ENCODE assay signal across 23 cellular contexts in the genomic region with DNA sequence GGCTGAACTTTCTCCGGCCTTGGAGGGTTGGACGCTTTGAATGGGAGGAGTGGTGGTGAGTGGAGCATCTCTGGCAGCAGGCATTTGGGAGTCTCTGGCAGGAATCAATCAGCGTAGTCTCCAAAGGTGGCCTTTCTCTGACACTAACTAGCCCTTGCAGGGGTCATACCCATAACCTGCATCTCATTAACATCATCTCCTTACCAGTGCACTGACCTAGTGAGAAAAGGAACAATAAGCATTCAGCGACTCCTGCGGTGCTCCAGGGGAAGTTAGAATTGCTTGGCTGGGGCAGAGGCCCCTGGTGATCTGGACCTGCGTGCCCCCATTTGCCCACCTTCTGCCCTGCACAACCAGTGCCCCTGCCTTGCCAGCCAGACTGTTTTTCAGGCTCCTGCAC.
"Had no signal": no experiment of that assay in that cellular context is flagged by ENCODE, and none has a peak within 500 bp of the region (broad histone marks: within the 10 kb centered on the region; RNA-seq: fewer than 3 reads in every experiment).

No MANE protein-coding gene starts in this region.

- H3K4me3 Mint-ChIP-seq: activated T-helper 1 cell treated with anti-CD3 and anti-CD28 coated beads, Interleukin-12 subunit alpha, Interleukin-12 subunit beta, Interleukin-2, Interleukin-4 antibody, amounts not matched to agents 30 ng/mL and 10 ng/mL and 1 ng/mL, durations not matched to agents 14 hours and 24 hours and 36 hours; natural killer cell had no signal

- DNase-seq: activated CD4-positive, alpha-beta T cell treated with anti-CD3 and anti-CD28 coated beads for 4 hours; activated CD4-positive, alpha-beta T cell treated with anti-CD3 and anti-CD28 coated beads, Interleukin-2, amount 50 U/mL, for 4 hours; activated CD8-positive, alpha-beta memory T cell treated with anti-CD3 and anti-CD28 coated beads for 24 hours; activated gamma-delta T cell; activated naive CD4-positive, alpha-beta T cell treated with anti-CD3 and anti-CD28 coated beads, Interleukin-2, amount 50 U/mL, for 16 hours; activated T-cell treated with anti-CD3 and anti-CD28 coated beads, Interleukin-2, amount 50 U/mL, for 1 hour; amniotic stem cell; brain microvascular endothelial cell; caudate nucleus; cortex of kidney; esophagus squamous epithelium; foreskin melanocyte; glutamatergic neuron; left lung; lower lobe of right lung; mesendoderm; natural killer cell; nucleus accumbens; right cardiac atrium; stimulated activated CD4-positive, alpha-beta T cell treated with anti-CD3 and anti-CD28 coated beads, Interleukin-15, amount 100 ng/mL, for 24 hours; stimulated activated CD4-positive, alpha-beta T cell treated with anti-CD3 and anti-CD28 coated beads, Interleukin-2, amount 100 ng/mL, for 24 hours; stimulated activated naive CD4-positive, alpha-beta T cell had no signal

- H3K9me3 Mint-ChIP-seq: activated T-helper 1 cell treated with anti-CD3 and anti-CD28 coated beads, Interleukin-12 subunit alpha, Interleukin-12 subunit beta, Interleukin-2, Interleukin-4 antibody, amounts not matched to agents 30 ng/mL and 10 ng/mL and 1 ng/mL, durations not matched to agents 14 hours and 24 hours and 36 hours; natural killer cell had no signal

- ATAC-seq: left lung, lower lobe of right lung, natural killer cell, right cardiac atrium had no signal
